Comparison of ENCODE assay signal across 11 cellular contexts in the genomic region with DNA sequence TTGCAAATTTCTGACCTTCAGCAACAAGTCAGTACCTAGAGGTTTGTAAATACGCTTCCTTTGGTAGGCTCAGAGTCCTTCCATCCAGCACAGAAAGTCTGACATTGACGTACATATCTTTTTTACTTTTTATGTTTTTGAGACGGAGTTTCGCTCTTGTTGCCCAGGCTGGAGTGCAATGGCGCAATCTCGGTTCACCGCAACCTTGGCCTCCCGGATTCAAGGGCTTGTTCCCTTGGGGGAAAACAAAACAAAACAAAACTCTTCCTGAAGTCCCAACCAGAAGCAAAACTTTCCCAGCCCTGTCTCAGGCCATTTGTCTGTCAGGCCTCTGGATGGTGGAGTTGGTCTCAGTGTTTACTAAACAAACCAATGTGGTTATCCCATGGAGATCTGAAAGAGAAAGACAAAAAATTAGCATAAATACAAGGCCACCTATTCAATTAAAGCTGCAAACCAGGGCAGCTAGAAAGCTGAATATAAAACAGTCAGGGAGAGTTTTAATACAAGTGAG. TPM values are rescaled to one million over a fixed set of nuclear protein-coding genes. Genes with fewer than 3 reads are reported as not detected.
A peak's percentile ranks its signal among the peaks of the same experiment; 100 is the strongest.
DNase-seq lines count a peak whose midpoint lies in the region; ATAC-seq and TF ChIP-seq lines count a peak whose summit lies in the region.
"Had no signal": no experiment of that assay in that cellular context is flagged by ENCODE, and none has a peak within 500 bp of the region (broad histone marks: within the 10 kb centered on the region; RNA-seq: fewer than 3 reads in every experiment).

No MANE protein-coding gene starts in this region.

- no peak overlapping the region for H3K9ac ChIP-seq in mesendoderm (ENCODE audit: low read length)

- no peak overlapping the region for H3K18ac ChIP-seq in mesendoderm (ENCODE audit: low read length)

- peaks cover 3% of the 10 kb centered on the region for H3K9me3 Mint-ChIP-seq in T-helper 2 cell treated with Interferon-gamma antibody and Interleukin-4, amounts not matched to agents 5 μg/mL and 100 μg/mL, for 36 hours
- H3K9me3 Mint-ChIP-seq: activated T-helper 1 cell treated with anti-CD3 and anti-CD28 coated beads, Interleukin-12 subunit alpha, Interleukin-12 subunit beta, Interleukin-2, Interleukin-4 antibody, amounts not matched to agents 30 ng/mL and 10 ng/mL and 1 ng/mL, durations not matched to agents 14 hours and 24 hours and 36 hours; stimulated activated naive CD8-positive, alpha-beta T cell treated with anti-CD3 and anti-CD28 coated beads, Interleukin-15, amount 100 ng/mL, for 72 hours had no signal

- H4K8ac ChIP-seq in mesendoderm (ENCODE audit: low read depth, low read length) = no peak overlapping the region

- H3K27ac ChIP-seq in mesendoderm (ENCODE audit: low read depth, low read length) = no peak overlapping the region
- H3K27ac ChIP-seq in upper lobe of left lung = peak overlapping the region; percentile 73 to 82 (median 81)

- H2BK15ac ChIP-seq in mesendoderm (replicated peaks; ENCODE audit: low read depth) = no peak overlapping the region

- no peak overlapping the region for H3K4me2 ChIP-seq in mesendoderm (ENCODE audit: low read length)

- H3K27ac Mint-ChIP-seq in T-helper 2 cell treated with Interferon-gamma antibody and Interleukin-4, amounts not matched to agents 5 μg/mL and 100 μg/mL, for 36 hours = no peak overlapping the region
- no peak overlapping the region for H3K27ac Mint-ChIP-seq in T-helper 17 cell
- H3K27ac Mint-ChIP-seq: activated T-helper 1 cell treated with anti-CD3 and anti-CD28 coated beads, Interleukin-12 subunit alpha, Interleukin-12 subunit beta, Interleukin-2, Interleukin-4 antibody, amounts not matched to agents 30 ng/mL and 10 ng/mL and 1 ng/mL, durations not matched to agents 14 hours and 24 hours and 36 hours; stimulated activated naive CD8-positive, alpha-beta T cell treated with anti-CD3 and anti-CD28 coated beads, Interleukin-15, amount 100 ng/mL, for 72 hours had no signal

- TF ChIP-seq POLR2A in upper lobe of left lung (IDR thresholded peaks at IDR 0.05) = no peak

- H3K4me1 ChIP-seq in mesendoderm (ENCODE audit: control insufficient read depth, low read depth, low read length) (peaks cover 7% of the 10 kb centered on the region), upper lobe of left lung (peaks cover 19 to 42% (median 35%) of the 10 kb centered on the region in 4 donors)

- H3K56ac ChIP-seq in mesendoderm (ENCODE audit: low read length) = peak overlapping the region; percentile 38

- H3K9me3 ChIP-seq in upper lobe of left lung = no peaks in the 10 kb centered on the region
- no peaks in the 10 kb centered on the region for H3K9me3 ChIP-seq in T-helper 17 cell (ENCODE audit: control insufficient read depth, low read length, poor library complexity, severe bottlenecking)

- H3K4me3 ChIP-seq in mesendoderm (ENCODE audit: low read length) (no peak overlapping the region), upper lobe of left lung (no peak overlapping the region)

- H2BK5ac ChIP-seq in mesendoderm (ENCODE audit: low read length) = peak overlapping the region; percentile 32

- no peaks in the 10 kb centered on the region for H3K36me3 Mint-ChIP-seq in T-helper 2 cell treated with Interferon-gamma antibody and Interleukin-4, amounts not matched to agents 5 μg/mL and 100 μg/mL, for 36 hours (ENCODE audit: low read depth)
- no peaks in the 10 kb centered on the region for H3K36me3 Mint-ChIP-seq in T-helper 17 cell (ENCODE audit: low read depth)

- no CpG with 5 or more reads among the region's 8 CpGs for WGBS in mesendoderm (ENCODE audit: extremely low coverage, insufficient coverage, low lambda C conversion rate)
- WGBS in upper lobe of left lung, 2 donors = 39 to 49% methylated on average over 8 of the region's 8 CpGs

- H3K4me3 Mint-ChIP-seq in T-helper 2 cell treated with Interferon-gamma antibody and Interleukin-4, amounts not matched to agents 5 μg/mL and 100 μg/mL, for 36 hours = no peak overlapping the region
- H3K4me3 Mint-ChIP-seq in T-helper 17 cell = no peak overlapping the region
- H3K4me3 Mint-ChIP-seq: activated T-helper 1 cell treated with anti-CD3 and anti-CD28 coated beads, Interleukin-12 subunit alpha, Interleukin-12 subunit beta, Interleukin-2, Interleukin-4 antibody, amounts not matched to agents 30 ng/mL and 10 ng/mL and 1 ng/mL, durations not matched to agents 14 hours and 24 hours and 36 hours; naive thymus-derived CD8-positive, alpha-beta T cell; stimulated activated naive CD8-positive, alpha-beta T cell treated with anti-CD3 and anti-CD28 coated beads, Interleukin-15, amount 100 ng/mL, for 72 hours had no signal

- ATAC-seq in upper lobe of left lung (ENCODE audit: low FRiP score in 2 of 2) = peak; percentile 45 to 58
- no peak for ATAC-seq in HG02981 (IDR thresholded peaks at IDR 0.05; ENCODE audit: unreplicated experiment)
- no peak for ATAC-seq in T-helper 17 cell
- ATAC-seq: naive thymus-derived CD8-positive, alpha-beta T cell; stimulated activated naive CD8-positive, alpha-beta T cell treated with anti-CD3 and anti-CD28 coated beads, Interleukin-15, amount 100 ng/mL, for 72 hours had no signal

- no peaks in the 10 kb centered on the region for H3K79me2 ChIP-seq in mesendoderm (ENCODE audit: control insufficient read depth, insufficient read depth, low read length)

- DNase-seq in RPMI7951 (ENCODE audit: low read depth) = peak; percentile 95
- peak; percentile 64 for DNase-seq in fibroblast of gingiva (ENCODE audit: low read depth)
- peak; percentile 72 for DNase-seq in mesendoderm
- peak in 1 of 2 donors; percentile 58 for DNase-seq in upper lobe of left lung
- no peak for DNase-seq in T-helper 2 cell treated with Interferon-gamma antibody and Interleukin-4, amounts not matched to agents 5 μg/mL and 100 μg/mL, for 36 hours (ENCODE audit: low spot score)
- DNase-seq in T-helper 17 cell = no peak
- DNase-seq: activated CD4-positive, CD25-positive, alpha-beta regulatory T cell; naive thymus-derived CD8-positive, alpha-beta T cell; stimulated activated naive CD8-positive, alpha-beta T cell treated with anti-CD3 and anti-CD28 coated beads, Interleukin-15, amount 100 ng/mL, for 72 hours had no signal

- H3K79me1 ChIP-seq in mesendoderm (ENCODE audit: low read length) = no peaks in the 10 kb centered on the region

- H3K23ac ChIP-seq in mesendoderm (ENCODE audit: low read length) = no peak overlapping the region

- no peak overlapping the region for H2BK120ac ChIP-seq in mesendoderm (ENCODE audit: low read depth, low read length)

- H3K36me3 ChIP-seq in mesendoderm (ENCODE audit: control insufficient read depth, insufficient read depth, low read length) (no peaks in the 10 kb centered on the region), upper lobe of left lung (no peaks in the 10 kb centered on the region)

- TF ChIP-seq EP300 in upper lobe of left lung (IDR thresholded peaks at IDR 0.05) = peak in 1 of 4 donors; percentile 28

- no peak overlapping the region for H3K4ac ChIP-seq in mesendoderm (ENCODE audit: low read depth, low read length)

- H4K5ac ChIP-seq in mesendoderm (ENCODE audit: low read length) = no peak overlapping the region

- H3K27me3 Mint-ChIP-seq in T-helper 2 cell treated with Interferon-gamma antibody and Interleukin-4, amounts not matched to agents 5 μg/mL and 100 μg/mL, for 36 hours (ENCODE audit: low read depth) = peaks cover 8% of the 10 kb centered on the region
- H3K27me3 Mint-ChIP-seq in T-helper 17 cell = no peaks in the 10 kb centered on the region
- H3K27me3 Mint-ChIP-seq: naive thymus-derived CD8-positive, alpha-beta T cell; stimulated activated naive CD8-positive, alpha-beta T cell treated with anti-CD3 and anti-CD28 coated beads, Interleukin-15, amount 100 ng/mL, for 72 hours had no signal

- TF ChIP-seq CTCF in upper lobe of left lung (IDR thresholded peaks at IDR 0.05) = no peak

- no peaks in the 10 kb centered on the region for H3K4me1 Mint-ChIP-seq in T-helper 2 cell treated with Interferon-gamma antibody and Interleukin-4, amounts not matched to agents 5 μg/mL and 100 μg/mL, for 36 hours (ENCODE audit: low read depth)
- H3K4me1 Mint-ChIP-seq in T-helper 17 cell = no peaks in the 10 kb centered on the region
- H3K4me1 Mint-ChIP-seq: naive thymus-derived CD8-positive, alpha-beta T cell; stimulated activated naive CD8-positive, alpha-beta T cell treated with anti-CD3 and anti-CD28 coated beads, Interleukin-15, amount 100 ng/mL, for 72 hours had no signal

- H3K27me3 ChIP-seq in mesendoderm (ENCODE audit: insufficient read depth, low read length, poor library complexity) (no peaks in the 10 kb centered on the region), upper lobe of left lung (no peaks in the 10 kb centered on the region)

- no peak overlapping the region for H2AK5ac ChIP-seq in mesendoderm (ENCODE audit: low read length)

RNA-seq across cellular contexts. Expression of a gene that starts 29.6 kb away (rescaled TPM):
- total RNA-seq in RPMI7951 (2014; rRNA removed; shearing (Covaris generic)) = 95.4 and 104 TPM in 2 replicates
- 32.1 TPM for polyA plus RNA-seq in mesendoderm (2013, experiment 1 of 2)
- polyA plus RNA-seq in mesendoderm (2013, experiment 2 of 2) = 32.4 TPM
- total RNA-seq in upper lobe of left lung (100 to 1,000 TPM in 1 of 6 donors, 10 to 100 TPM in 5; 43.9 to 150 (median 68.1) TPM), T-helper 17 cell (10 to 100 TPM; 56.9 to 60.0 TPM)

Comparison
In these comparisons a context has a peak if more than half of its experiments do, and no peak if none do; other contexts are left out.
1. DNase-seq: peak in RPMI7951 (single experiment), fibroblast of gingiva (single experiment) and mesendoderm (single experiment); none in T-helper 2 cell treated with Interferon-gamma antibody and Interleukin-4, amounts not matched to agents 5 μg/mL and 100 μg/mL, for 36 hours (single experiment) and T-helper 17 cell (0 of 3).
2. ATAC-seq: peak in upper lobe of left lung (2 of 2); none in HG02981 (single experiment) and T-helper 17 cell (single experiment).